Comparison of ENCODE assay signal across 8 cellular contexts in genomic region chr1:85274969-85275453, GRCh38. TPM values are rescaled to one million over a fixed set of nuclear protein-coding genes. Genes with fewer than 3 reads are reported as not detected.
DNase-seq lines count a peak whose midpoint lies in the region; ATAC-seq and TF ChIP-seq lines count a peak whose summit lies in the region.

No MANE protein-coding gene starts in this region.

- POLR2A ChIA-PET in CD4-positive, alpha-beta T cell (lab: Charles Lee): interaction anchor here (0.8 to 3.8 kb wide), 8 partner anchors 15 to 1429 kb away, joined by 3 to 104 read pairs (median 16); partner anchors contain the start of genes C1orf52, GNG5, SH3GLB1 and SPATA1

- H3K27me3 Mint-ChIP-seq in CD4-positive, alpha-beta T cell: no peaks in the 10 kb centered on the region
- H3K27me3 Mint-ChIP-seq in activated T-helper 2 cell treated with anti-CD3 and anti-CD28 coated beads, Interferon-gamma antibody, Interleukin-2, Interleukin-4, amounts not matched to agents 10 μg/mL and 5 μg/mL and 100 μg/mL, durations not matched to agents 14 hours and 24 hours and 36 hours (ENCODE audit: low read depth): peaks cover 5% of the 10 kb centered on the region

- H3K27me3 ChIP-seq in CD4-positive, alpha-beta T cell (ENCODE audit: control insufficient read depth, insufficient read depth, low read length): no peaks in the 10 kb centered on the region
- no peaks in the 10 kb centered on the region for H3K27me3 ChIP-seq in HUES6 (ENCODE audit: control insufficient read depth, insufficient read depth, low read length)
- no peaks in the 10 kb centered on the region for H3K27me3 ChIP-seq in iPS-20b (ENCODE audit: insufficient read depth, low read length)
- no peaks in the 10 kb centered on the region for H3K27me3 ChIP-seq in thoracic aorta (replicated peaks; ENCODE audit: insufficient read depth)

- H3K4me3 Mint-ChIP-seq in CD4-positive, alpha-beta T cell: peak overlapping the region; percentile 92
- peak overlapping the region; percentile 83 for H3K4me3 Mint-ChIP-seq in activated T-helper 2 cell treated with anti-CD3 and anti-CD28 coated beads, Interferon-gamma antibody, Interleukin-2, Interleukin-4, amounts not matched to agents 10 μg/mL and 5 μg/mL and 100 μg/mL, durations not matched to agents 14 hours and 24 hours and 36 hours (ENCODE audit: low read depth)

- CTCF ChIA-PET in CD4-positive, alpha-beta T cell (lab: Charles Lee): interaction anchor here (4.0 to 11.2 kb wide), 2 partner anchors 16 to 330 kb away, joined by 27 to 119 read pairs; partner anchors contain the start of gene C1orf52

- H3K36me3 ChIP-seq in HUES6 (ENCODE audit: control insufficient read depth, insufficient read depth, low read length): peaks cover 32% of the 10 kb centered on the region
- H3K36me3 ChIP-seq in iPS-20b (ENCODE audit: insufficient read depth, low read depth, low read length): peaks cover 20% of the 10 kb centered on the region
- peaks cover 5% of the 10 kb centered on the region for H3K36me3 ChIP-seq in thoracic aorta

- H3K27ac Mint-ChIP-seq in CD4-positive, alpha-beta T cell: peak overlapping the region; percentile 95
- H3K27ac Mint-ChIP-seq in activated T-helper 2 cell treated with anti-CD3 and anti-CD28 coated beads, Interferon-gamma antibody, Interleukin-2, Interleukin-4, amounts not matched to agents 10 μg/mL and 5 μg/mL and 100 μg/mL, durations not matched to agents 14 hours and 24 hours and 36 hours: peak overlapping the region; percentile 87

- TF ChIP-seq CTCF in CD4-positive, alpha-beta T cell (IDR thresholded peaks at IDR 0.05): no peak
- no peak for TF ChIP-seq CTCF in thoracic aorta (IDR thresholded peaks at IDR 0.05)

- peak overlapping the region; percentile 96 for H3K4me3 ChIP-seq in HUES6 (ENCODE audit: low read depth, low read length)
- H3K4me3 ChIP-seq in iPS-20b (ENCODE audit: low read length): peak overlapping the region; percentile 87
- H3K4me3 ChIP-seq in thoracic aorta: peak overlapping the region; percentile 82

- peaks cover 66% of the 10 kb centered on the region for H3K4me1 Mint-ChIP-seq in CD4-positive, alpha-beta T cell (ENCODE audit: low read depth)
- H3K4me1 Mint-ChIP-seq in activated T-helper 2 cell treated with anti-CD3 and anti-CD28 coated beads, Interferon-gamma antibody, Interleukin-2, Interleukin-4, amounts not matched to agents 10 μg/mL and 5 μg/mL and 100 μg/mL, durations not matched to agents 14 hours and 24 hours and 36 hours (ENCODE audit: low read depth): peaks cover 52% of the 10 kb centered on the region

- peaks cover 42% of the 10 kb centered on the region for H3K36me3 Mint-ChIP-seq in CD4-positive, alpha-beta T cell (ENCODE audit: low read depth)
- peaks cover 42% of the 10 kb centered on the region for H3K36me3 Mint-ChIP-seq in activated T-helper 2 cell treated with anti-CD3 and anti-CD28 coated beads, Interferon-gamma antibody, Interleukin-2, Interleukin-4, amounts not matched to agents 10 μg/mL and 5 μg/mL and 100 μg/mL, durations not matched to agents 14 hours and 24 hours and 36 hours (ENCODE audit: low read depth)

- intact Hi-C loops in CD4-positive, alpha-beta T cell (cut with DNase I, micrococcal nuclease): loop anchor here (1.0 to 10.0 kb wide), 10 partner anchors 10 to 770 kb away; partner anchors contain the start of genes CTBS (in 2 of the 2), GNG5 (in 1 of the 2), SPATA1 (in 1 of the 2) and SSX2IP (in 1 of the 2)
- intact Hi-C loops in activated T-helper 2 cell treated with anti-CD3 and anti-CD28 coated beads, Interferon-gamma antibody, Interleukin-2, Interleukin-4, amounts not matched to agents 10 μg/mL and 5 μg/mL and 100 μg/mL, durations not matched to agents 14 hours and 24 hours and 36 hours (cut with micrococcal nuclease): loop anchor here (5.0 to 10.0 kb wide), 6 partner anchors 213 to 1128 kb away; partner anchors contain the start of genes CTBS, GNG5, ODF2L and SPATA1

- peak overlapping the region; percentile 82 for H3K9ac ChIP-seq in HUES6 (ENCODE audit: low read length)
- H3K9ac ChIP-seq in iPS-20b (ENCODE audit: low read depth, low read length): peak overlapping the region; percentile 85; the same call in 1 of the 2 replicates

- DNase-seq in CD4-positive, alpha-beta T cell: no peak
- no peak for DNase-seq in activated T-helper 2 cell treated with anti-CD3 and anti-CD28 coated beads, Interferon-gamma antibody, Interleukin-2, Interleukin-4, amounts not matched to agents 10 μg/mL and 5 μg/mL and 100 μg/mL, durations not matched to agents 14 hours and 24 hours and 36 hours (ENCODE audit: low spot score)
- DNase-seq in thoracic aorta (ENCODE audit: low spot score) (no peak), NCI-H82 (lab: John Stamatoyannopoulos, UW) (no peak)

- H3K4me1 ChIP-seq in HUES6 (ENCODE audit: control insufficient read depth, insufficient read depth, low read length) (peaks cover 16% of the 10 kb centered on the region; the same call in 1 of the 2 replicates), iPS-20b (ENCODE audit: insufficient read depth, low read length) (peaks cover 13% of the 10 kb centered on the region; the same call in 1 of the 2 replicates), thoracic aorta (ENCODE audit: control insufficient read depth in 1 of 2, low read depth in 2 of 2) (peaks cover 14 to 47% of the 10 kb centered on the region in 2 donors)

- H3K9me3 ChIP-seq in CD4-positive, alpha-beta T cell (ENCODE audit: control insufficient read depth, low read length): no peaks in the 10 kb centered on the region
- H3K9me3 ChIP-seq in HUES6 (ENCODE audit: control insufficient read depth, insufficient read depth, low read depth, low read length) (no peaks in the 10 kb centered on the region), iPS-20b (ENCODE audit: insufficient read depth, low read depth, low read length) (no peaks in the 10 kb centered on the region), thoracic aorta (no peaks in the 10 kb centered on the region)

- H3K9me3 Mint-ChIP-seq in CD4-positive, alpha-beta T cell: no peaks in the 10 kb centered on the region
- no peaks in the 10 kb centered on the region for H3K9me3 Mint-ChIP-seq in activated T-helper 2 cell treated with anti-CD3 and anti-CD28 coated beads, Interferon-gamma antibody, Interleukin-2, Interleukin-4, amounts not matched to agents 10 μg/mL and 5 μg/mL and 100 μg/mL, durations not matched to agents 14 hours and 24 hours and 36 hours

- ATAC-seq in CD4-positive, alpha-beta T cell (ENCODE audit: poor library complexity): no peak
- ATAC-seq in thoracic aorta (ENCODE audit: insufficient number of reproducible peaks, low FRiP score, low read depth): no peak
- no peak for ATAC-seq in HG03439 (IDR thresholded peaks at IDR 0.05; ENCODE audit: unreplicated experiment)
- no peak for ATAC-seq in GM18861 (IDR thresholded peaks at IDR 0.05; ENCODE audit: unreplicated experiment)

- no peak overlapping the region for H3K27ac ChIP-seq in CD4-positive, alpha-beta T cell (ENCODE audit: low read depth, low read length)
- no peak overlapping the region for H3K27ac ChIP-seq in HUES6 (ENCODE audit: low read depth, low read length)
- no peak overlapping the region for H3K27ac ChIP-seq in iPS-20b (ENCODE audit: low read length)
- H3K27ac ChIP-seq in thoracic aorta: peak overlapping the region in 1 of 2 donors; percentile 97

RNA-seq across cellular contexts. Expression of gene BCL10, which starts 1.4 kb away (rescaled TPM):
- 10 to 100 TPM; 50.0 to 52.0 TPM for total RNA-seq in CD4-positive, alpha-beta T cell
- 24.4 and 27.4 TPM in 2 replicates for total RNA-seq in activated T-helper 2 cell treated with anti-CD3 and anti-CD28 coated beads, Interferon-gamma antibody, Interleukin-2, Interleukin-4, amounts not matched to agents 10 μg/mL and 5 μg/mL and 100 μg/mL, durations not matched to agents 14 hours and 24 hours and 36 hours
- total RNA-seq in thoracic aorta: 10 to 100 TPM; 13.8 to 34.2 TPM

RNA-seq across cellular contexts. Expression of gene C1orf52, which starts 15.5 kb away (rescaled TPM):
- 10 to 100 TPM; 62.4 to 66.6 TPM for total RNA-seq in CD4-positive, alpha-beta T cell
- total RNA-seq in activated T-helper 2 cell treated with anti-CD3 and anti-CD28 coated beads, Interferon-gamma antibody, Interleukin-2, Interleukin-4, amounts not matched to agents 10 μg/mL and 5 μg/mL and 100 μg/mL, durations not matched to agents 14 hours and 24 hours and 36 hours: 23.9 and 25.8 TPM in 2 replicates
- 10 to 100 TPM; 20.7 to 28.7 TPM for total RNA-seq in thoracic aorta
